In the genomic region with DNA sequence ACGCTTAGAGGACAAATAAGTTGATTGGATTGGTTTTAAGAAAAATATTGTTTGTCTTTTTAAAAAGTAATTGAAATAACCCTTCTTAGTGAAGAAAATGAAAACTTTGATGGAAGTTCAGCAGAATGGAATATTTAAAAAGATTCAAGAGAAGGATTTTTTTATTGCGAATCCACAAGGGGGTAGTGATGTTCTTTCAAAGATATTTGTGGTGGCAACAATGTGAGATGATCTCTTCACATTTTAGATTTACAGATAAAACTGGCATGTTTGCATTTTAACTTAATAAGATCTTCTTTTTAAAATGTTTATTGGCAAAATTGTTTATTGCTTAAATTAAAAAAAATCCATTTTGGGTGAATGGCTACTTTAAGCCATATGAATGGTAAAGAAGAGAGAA, we compare ENCODE assay signal across 9 cellular contexts. TPM values are rescaled to one million over a fixed set of nuclear protein-coding genes. Genes with fewer than 3 reads are reported as not detected.
DNase-seq lines count a peak whose midpoint lies in the region; ATAC-seq and TF ChIP-seq lines count a peak whose summit lies in the region.
"Had no signal": no experiment of that assay in that cellular context is flagged by ENCODE, and none has a peak within 500 bp of the region (broad histone marks: within the 10 kb centered on the region; RNA-seq: fewer than 3 reads in every experiment).

No MANE protein-coding gene starts in this region.

- H3K4me1 ChIP-seq in mammary epithelial cell (ENCODE audit: insufficient read depth, low read length): no peaks in the 10 kb centered on the region
- H3K4me1 ChIP-seq in neuronal stem cell (ENCODE audit: control insufficient read depth in 2 of 2, insufficient read depth in 1 of 2, low read depth in 1 of 2, low read length in 2 of 2): peaks cover 0 to 2% of the 10 kb centered on the region in 2 donors

- H3K4me1 Mint-ChIP-seq in activated CD4-positive, alpha-beta T cell treated with anti-CD3 and anti-CD28 coated beads, Interleukin-2, amount 10 ng/mL, durations not matched to agents 24 days and 14 days: peaks cover 6% of the 10 kb centered on the region

- H3K79me1 ChIP-seq in neuronal stem cell (ENCODE audit: low read depth, low read length): no peaks in the 10 kb centered on the region

- no peak overlapping the region for H4K91ac ChIP-seq in neuronal stem cell (ENCODE audit: low read depth, low read length, poor library complexity)

- H3K79me2 ChIP-seq in mammary epithelial cell (ENCODE audit: insufficient read depth, low read length): peaks cover 79% of the 10 kb centered on the region

- in situ Hi-C loops in mammary epithelial cell (cut with MboI; ENCODE audit: low sequenced_read_pairs in 2 of 2): loop anchor here (10.0 kb wide), 1 partner anchor 421 kb away; no protein-coding TSS in a partner anchor

- H2BK120ac ChIP-seq in neuronal stem cell (ENCODE audit: low read depth, low read length): no peak overlapping the region

- CTCF ChIA-PET in mammary epithelial cell (lab: Charles Lee; ENCODE audit: low non-redundant PET): no interaction called here

- intact Hi-C loops in mammary epithelial cell (cut with micrococcal nuclease): loop anchor here (1.0 to 10.0 kb wide), 5 partner anchors 73 to 415 kb away; no protein-coding TSS in a partner anchor
- intact Hi-C loops in activated CD4-positive, alpha-beta T cell treated with anti-CD3 and anti-CD28 coated beads, Interleukin-2, amount 10 ng/mL, durations not matched to agents 24 days and 14 days (cut with micrococcal nuclease): loop anchor here (10.0 kb wide), 1 partner anchor 91 kb away; no protein-coding TSS in a partner anchor

- no peak overlapping the region for H3K4ac ChIP-seq in neuronal stem cell (ENCODE audit: low read length)

- H3K4me3 ChIP-seq in mammary epithelial cell (replicated peaks in 1 of 3; ENCODE audit: insufficient read depth in 1 of 3, low read depth in 2 of 3, low read length in 3 of 3) (no peak overlapping the region), neuronal stem cell (ENCODE audit: low read length in 2 of 2) (no peak overlapping the region)

- H3K27me3 Mint-ChIP-seq in activated CD4-positive, alpha-beta T cell treated with anti-CD3 and anti-CD28 coated beads, Interleukin-2, amount 10 ng/mL, durations not matched to agents 24 days and 14 days: no peaks in the 10 kb centered on the region
- H3K27me3 Mint-ChIP-seq: IgD-negative memory B cell had no signal

- no peak overlapping the region for H2BK15ac ChIP-seq in neuronal stem cell (ENCODE audit: low read length)

- no peaks in the 10 kb centered on the region for H4K20me1 ChIP-seq in mammary epithelial cell (ENCODE audit: insufficient read depth, low read length)

- ATAC-seq in HG03025 (IDR thresholded peaks at IDR 0.05; ENCODE audit: low FRiP score, unreplicated experiment): no peak

- H3K9me3 ChIP-seq in mammary epithelial cell (replicated peaks; ENCODE audit: insufficient read depth, low read length): no peaks in the 10 kb centered on the region
- no peaks in the 10 kb centered on the region for H3K9me3 ChIP-seq in neuronal stem cell (replicated peaks in 1 of 2; ENCODE audit: control insufficient read depth in 2 of 2, insufficient read depth in 1 of 2, low read depth in 1 of 2, low read length in 2 of 2)

- H3K4me2 ChIP-seq in mammary epithelial cell (ENCODE audit: insufficient read depth, low read depth, low read length) (no peak overlapping the region), neuronal stem cell (ENCODE audit: insufficient read depth, low read length, poor library complexity, severe bottlenecking) (no peak overlapping the region)

- H3K27ac ChIP-seq in mammary epithelial cell (ENCODE audit: insufficient read depth, low read depth, low read length): no peak overlapping the region
- H3K27ac ChIP-seq in neuronal stem cell (replicated peaks; ENCODE audit: low read length): no peak overlapping the region

- TF ChIP-seq CTCF in mammary epithelial cell (conservative IDR thresholded peaks at IDR 0.05 in 1 of 2, IDR thresholded peaks at IDR 0.05 in 1 of 2; ENCODE audit: extremely low read depth in 1 of 2, insufficient read depth in 1 of 2, low read depth in 1 of 2, low read length in 2 of 2): peak; percentile 23 to 25

- no TSS peak for BruUV-seq in mammary epithelial cell (replicated peaks; lab: Mats Ljungman, UMichigan)

- no peak overlapping the region for H2AFZ ChIP-seq in mammary epithelial cell (ENCODE audit: low read depth, low read length)
- no peak overlapping the region for H2AFZ ChIP-seq in neuronal stem cell (ENCODE audit: low read length)

- no peak overlapping the region for H3K18ac ChIP-seq in neuronal stem cell (ENCODE audit: low read length)

- peaks cover 11% of the 10 kb centered on the region for H3K36me3 Mint-ChIP-seq in activated CD4-positive, alpha-beta T cell treated with anti-CD3 and anti-CD28 coated beads, Interleukin-2, amount 10 ng/mL, durations not matched to agents 24 days and 14 days (ENCODE audit: low read depth)

- peak overlapping the region; percentile 13 for H3K9ac ChIP-seq in mammary epithelial cell (ENCODE audit: insufficient read depth, low read length)
- no peak overlapping the region for H3K9ac ChIP-seq in neuronal stem cell (ENCODE audit: low read depth, low read length, poor library complexity)

- no peak overlapping the region for H3K27ac Mint-ChIP-seq in activated CD4-positive, alpha-beta T cell treated with anti-CD3 and anti-CD28 coated beads, Interleukin-2, amount 10 ng/mL, durations not matched to agents 24 days and 14 days

- H3K4me3 Mint-ChIP-seq in activated CD4-positive, alpha-beta T cell treated with anti-CD3 and anti-CD28 coated beads, Interleukin-2, amount 10 ng/mL, durations not matched to agents 24 days and 14 days: no peak overlapping the region
- H3K4me3 Mint-ChIP-seq: IgD-negative memory B cell had no signal

- no peak overlapping the region for H3K14ac ChIP-seq in neuronal stem cell (ENCODE audit: low read length)

- H2AK5ac ChIP-seq in neuronal stem cell (ENCODE audit: low read depth, low read length): no peak overlapping the region

- DNase-seq in EL: peak; percentile 54
- DNase-seq in NCI-H2081 treated with DMSO at 0.1 percent for 48 hours (lab: John Stamatoyannopoulos, UW): peak; percentile 28
- DNase-seq in mammary epithelial cell: peak; percentile 8
- DNase-seq in myocyte (ENCODE audit: low read depth): peak; percentile 65
- no peak for DNase-seq in T-helper 9 cell
- no peak for DNase-seq in activated CD4-positive, alpha-beta T cell treated with anti-CD3 and anti-CD28 coated beads, Interleukin-2, amount 10 ng/mL, durations not matched to agents 24 days and 14 days
- no peak for DNase-seq in neuronal stem cell (ENCODE audit: low spot score)

- H3K27me3 ChIP-seq in mammary epithelial cell (ENCODE audit: insufficient read depth, low read length) (no peaks in the 10 kb centered on the region), neuronal stem cell (ENCODE audit: control insufficient read depth in 3 of 3, insufficient read depth in 3 of 3, low read depth in 1 of 3, low read length in 3 of 3) (no peaks in the 10 kb centered on the region)

- H4K8ac ChIP-seq in neuronal stem cell (ENCODE audit: low read depth, low read length): no peak overlapping the region

- no peak overlapping the region for H2BK5ac ChIP-seq in neuronal stem cell (ENCODE audit: low read length)

- no peaks in the 10 kb centered on the region for H3K36me3 ChIP-seq in mammary epithelial cell (ENCODE audit: insufficient read depth, low read length)
- peaks cover 0 to 26% of the 10 kb centered on the region in 2 donors for H3K36me3 ChIP-seq in neuronal stem cell (replicated peaks in 1 of 2; ENCODE audit: control insufficient read depth in 2 of 2, insufficient read depth in 2 of 2, low read length in 2 of 2)

- no peaks in the 10 kb centered on the region for H3K9me3 Mint-ChIP-seq in activated CD4-positive, alpha-beta T cell treated with anti-CD3 and anti-CD28 coated beads, Interleukin-2, amount 10 ng/mL, durations not matched to agents 24 days and 14 days
- H3K9me3 Mint-ChIP-seq: IgD-negative memory B cell had no signal

- H2BK12ac ChIP-seq in neuronal stem cell (ENCODE audit: low read length): no peak overlapping the region

- no peak overlapping the region for H3K23ac ChIP-seq in neuronal stem cell (ENCODE audit: low read depth, low read length, poor library complexity)

- dilution Hi-C loops in mammary epithelial cell (cut with HindIII; ENCODE audit: low sequenced_read_pairs): no loop called here

- WGBS in mammary epithelial cell (ENCODE audit: low coverage, missing lambda C conversion rate): 68% methylated on average over 2 of the region's 2 CpGs
- no CpG with 5 or more reads among the region's 2 CpGs for WGBS in neuronal stem cell (ENCODE audit: extremely low coverage in 2 of 2, insufficient read length in 2 of 2, insufficient replicate concordance in 1 of 2), 2 donors

RNA-seq across cellular contexts. Expression of a gene that starts 8.9 kb away (rescaled TPM):
- 10 to 100 TPM; 49.5 to 85.1 TPM for total RNA-seq in mammary epithelial cell
- polyA plus RNA-seq in mammary epithelial cell: 45.8 TPM
- 60.3 TPM for polyA minus RNA-seq in mammary epithelial cell
- 68.9 and 71.7 TPM in 2 replicates for total RNA-seq in myocyte
- polyA plus RNA-seq in myocyte (2012): 72.0 TPM
- total RNA-seq in activated CD4-positive, alpha-beta T cell treated with anti-CD3 and anti-CD28 coated beads, Interleukin-2, amount 10 ng/mL, durations not matched to agents 24 days and 14 days: 66.0 and 69.9 TPM in 2 replicates
- 379 TPM for polyA plus RNA-seq in neuronal stem cell (2013, experiment 1 of 2)
- 395 TPM for polyA plus RNA-seq in neuronal stem cell (2013, experiment 2 of 2)

Comparison
In these comparisons a context has a peak if more than half of its experiments do, and no peak if none do; other contexts are left out.
1. DNase-seq: peak in EL (single experiment), NCI-H2081 treated with DMSO at 0.1 percent for 48 hours (single experiment), mammary epithelial cell (single experiment) and myocyte (single experiment); none in T-helper 9 cell (single experiment), activated CD4-positive, alpha-beta T cell treated with anti-CD3 and anti-CD28 coated beads, Interleukin-2, amount 10 ng/mL, durations not matched to agents 24 days and 14 days (single experiment) and neuronal stem cell (single experiment).